Comparison of ENCODE assay signal across 32 cellular contexts in the genomic region with DNA sequence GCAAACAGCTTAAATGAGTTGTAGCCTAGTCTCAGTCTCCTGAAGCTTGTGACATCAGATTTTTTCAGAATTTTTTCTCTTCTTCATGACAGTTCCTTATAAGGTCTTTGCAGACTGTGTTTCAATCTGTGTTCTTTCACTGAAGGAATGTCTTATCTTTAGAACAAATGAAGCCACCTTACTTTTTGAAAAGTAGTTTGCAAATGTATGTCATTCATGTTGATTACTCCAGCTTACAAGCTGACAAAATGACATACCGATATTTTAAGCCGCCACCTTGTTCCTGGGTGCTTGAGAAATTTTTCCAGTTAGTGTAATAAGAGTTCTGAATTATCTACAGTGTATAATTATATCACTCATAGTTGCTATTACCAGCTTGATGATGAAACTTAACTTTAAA.
"Had no signal": no experiment of that assay in that cellular context is flagged by ENCODE, and none has a peak within 500 bp of the region (broad histone marks: within the 10 kb centered on the region; RNA-seq: fewer than 3 reads in every experiment).

No MANE protein-coding gene starts in this region.

- H3K27me3 Mint-ChIP-seq: activated B cell treated with CpG ODN at 0.5 μM for 24 hours; activated CD4-positive, alpha-beta memory T cell treated with anti-CD3 and anti-CD28 coated beads for 36 hours; activated naive CD8-positive, alpha-beta T cell treated with anti-CD3 and anti-CD28 coated beads for 36 hours; brain had no signal

- H3K27ac Mint-ChIP-seq: activated B cell treated with CpG ODN at 0.5 μM for 24 hours; activated CD4-positive, alpha-beta memory T cell treated with anti-CD3 and anti-CD28 coated beads for 36 hours; activated naive CD8-positive, alpha-beta T cell treated with anti-CD3 and anti-CD28 coated beads for 36 hours; activated T-helper 1 cell treated with anti-CD3 and anti-CD28 coated beads, Interleukin-12 subunit alpha, Interleukin-12 subunit beta, Interleukin-2, Interleukin-4 antibody, amounts not matched to agents 30 ng/mL and 10 ng/mL and 1 ng/mL, durations not matched to agents 14 hours and 24 hours and 36 hours had no signal

- H3K4me3 Mint-ChIP-seq: activated B cell treated with CpG ODN at 0.5 μM for 24 hours; activated CD4-positive, alpha-beta memory T cell treated with anti-CD3 and anti-CD28 coated beads for 36 hours; activated naive CD8-positive, alpha-beta T cell treated with anti-CD3 and anti-CD28 coated beads for 36 hours; activated T-cell treated with anti-CD3 and anti-CD28 coated beads, Interleukin-2, amount 50 U/mL, for 4 hours; activated T-helper 1 cell treated with anti-CD3 and anti-CD28 coated beads, Interleukin-12 subunit alpha, Interleukin-12 subunit beta, Interleukin-2, Interleukin-4 antibody, amounts not matched to agents 30 ng/mL and 10 ng/mL and 1 ng/mL, durations not matched to agents 14 hours and 24 hours and 36 hours; brain had no signal

- H3K4me1 Mint-ChIP-seq: activated B cell treated with CpG ODN at 0.5 μM for 24 hours; activated naive CD8-positive, alpha-beta T cell treated with anti-CD3 and anti-CD28 coated beads for 36 hours; brain had no signal

- H3K27ac ChIP-seq: VCaP had no signal

- ATAC-seq: activated T-cell treated with anti-CD3 and anti-CD28 coated beads, Interleukin-2, amount 50 U/mL, for 4 hours had no signal

- H3K9me3 Mint-ChIP-seq: activated CD4-positive, alpha-beta memory T cell treated with anti-CD3 and anti-CD28 coated beads for 36 hours; activated naive CD8-positive, alpha-beta T cell treated with anti-CD3 and anti-CD28 coated beads for 36 hours; activated T-cell treated with anti-CD3 and anti-CD28 coated beads, Interleukin-2, amount 50 U/mL, for 4 hours; activated T-helper 1 cell treated with anti-CD3 and anti-CD28 coated beads, Interleukin-12 subunit alpha, Interleukin-12 subunit beta, Interleukin-2, Interleukin-4 antibody, amounts not matched to agents 30 ng/mL and 10 ng/mL and 1 ng/mL, durations not matched to agents 14 hours and 24 hours and 36 hours; brain had no signal

- DNase-seq: activated B cell treated with CpG ODN at 0.5 μM for 24 hours; activated CD4-positive, alpha-beta memory T cell treated with anti-CD3 and anti-CD28 coated beads for 36 hours; activated CD4-positive, alpha-beta T cell treated with anti-CD3 and anti-CD28 coated beads for 4 hours; activated CD4-positive, alpha-beta T cell treated with anti-CD3 and anti-CD28 coated beads, Interleukin-2, amount 50 U/mL, for 1 hour; activated CD4-positive, CD25-positive, alpha-beta regulatory T cell treated with anti-CD3 and anti-CD28 coated beads, Interleukin-2, amount 50 U/mL, for 72 hours; activated CD8-positive, alpha-beta memory T cell treated with anti-CD3 and anti-CD28 coated beads, Interleukin-2, amount 50 U/mL, for 4 hours; activated gamma-delta T cell treated with Interleukin-2 at 50 U/mL for 16 hours; activated naive CD4-positive, alpha-beta T cell treated with anti-CD3 and anti-CD28 coated beads, Interleukin-2, amount 50 U/mL, for 16 hours; activated naive CD8-positive, alpha-beta T cell treated with anti-CD3 and anti-CD28 coated beads for 36 hours; activated T-cell treated with anti-CD3 and anti-CD28 coated beads for 4 hours; activated T-cell treated with anti-CD3 and anti-CD28 coated beads, Interleukin-2, amount 50 U/mL, for 4 hours; amygdala; cerebellar nuclear complex; Karpas-422; KBM-7; NCI-H1105; NCI-H1436; NCI-H1694 treated with DMSO at 0.1 percent for 48 hours; NCI-H2029 treated with DMSO at 0.1 percent for 48 hours; NCI-H2107; NCI-H2171; NCI-H510A; NCI-H526; NK-92 treated with Interleukin-12 subunit alpha and Interleukin-12 subunit beta, amount 100 ng/mL, for 24 hours; Right ventricle myocardium superior; SW 1271; T-helper 1 cell; T-helper 2 cell; T-helper 9 cell had no signal
